ENCODE assay signal across 8 cellular contexts in genomic region chr9:104748359-104749031, GRCh38. TPM values are rescaled to one million over a fixed set of nuclear protein-coding genes. Genes with fewer than 3 reads are reported as not detected.
DNase-seq lines count a peak whose midpoint lies in the region; TF ChIP-seq lines count a peak whose summit lies in the region.

No MANE protein-coding gene starts in this region.

- peaks cover 11% of the 10 kb centered on the region for H3F3A ChIP-seq in DOHH2 (ENCODE audit: control insufficient read depth, insufficient read depth)
- no peaks in the 10 kb centered on the region for H3F3A ChIP-seq in PC-9 (ENCODE audit: insufficient read depth, low read depth)

- peaks cover 29% of the 10 kb centered on the region for H3K36me3 ChIP-seq in DOHH2 (ENCODE audit: control insufficient read depth, low read length)
- H3K36me3 ChIP-seq in HAP-1 (replicated peaks) = no peaks in the 10 kb centered on the region
- peaks cover 7% of the 10 kb centered on the region; the same call in 1 of the 2 replicates for H3K36me3 ChIP-seq in PC-9 (ENCODE audit: low read depth)
- H3K36me3 ChIP-seq in duodenal mucosa (ENCODE audit: control insufficient read depth in 1 of 2, insufficient read depth in 2 of 2, low read length in 2 of 2) = peaks cover 5 to 10% of the 10 kb centered on the region in 2 donors
- peaks cover 20% of the 10 kb centered on the region for H3K36me3 ChIP-seq in mesodermal cell (ENCODE audit: control insufficient read depth, insufficient read depth, low read length)

- POLR2A ChIA-PET in PC-9 (lab: Charles Lee; ENCODE audit: unreplicated experiment) = interaction anchor here (0.5 to 0.6 kb wide), 2 partner anchors 680 to 967 kb away, joined by 4 to 5 read pairs; no protein-coding TSS in a partner anchor

- in situ Hi-C loops in HAP-1 (cut with MboI; ENCODE audit: low sequenced_read_pairs) = no loop called here

- DNase-seq in HAP-1 (ENCODE audit: low spot score in 2 of 2) (no peak), PC-9 (no peak), NCI-H2107 (lab: John Stamatoyannopoulos, UW) (no peak), DMS153 treated with DMSO at 0.1 percent for 48 hours (lab: John Stamatoyannopoulos, UW; ENCODE audit: unreplicated experiment) (no peak), amygdala (lab: John Stamatoyannopoulos, UW) (no peak)

- peak overlapping the region; percentile 81 for H3K27ac ChIP-seq in DOHH2 (ENCODE audit: low read depth, low read length)
- H3K27ac ChIP-seq in PC-9 = peak overlapping the region; percentile 47
- peak overlapping the region; percentile 92 for H3K27ac ChIP-seq in duodenal mucosa (ENCODE audit: low read depth, low read length)
- no peak overlapping the region for H3K27ac ChIP-seq in mesodermal cell (ENCODE audit: low read depth, low read length, severe bottlenecking)

- H3K9me2 ChIP-seq in DOHH2 (replicated peaks; ENCODE audit: control insufficient read depth, low read length) = no peaks in the 10 kb centered on the region
- H3K9me2 ChIP-seq in PC-9 (ENCODE audit: insufficient read depth) = no peaks in the 10 kb centered on the region

- H3K4me3 ChIP-seq in DOHH2 (ENCODE audit: low read length) (peak overlapping the region; percentile 85), HAP-1 (peak overlapping the region; percentile 84), PC-9 (peak overlapping the region; percentile 94), duodenal mucosa (ENCODE audit: low read depth in 1 of 2, low read length in 2 of 2) (peak overlapping the region; percentile 92 to 93), mesodermal cell (ENCODE audit: extremely low read depth, insufficient read depth, low read length, poor library complexity, severe bottlenecking) (peak overlapping the region; percentile 72)

- H3K27me3 ChIP-seq in DOHH2 (ENCODE audit: control insufficient read depth, low read length) (no peaks in the 10 kb centered on the region), HAP-1 (ENCODE audit: low read depth) (no peaks in the 10 kb centered on the region), PC-9 (ENCODE audit: insufficient read depth, low read depth) (no peaks in the 10 kb centered on the region), duodenal mucosa (ENCODE audit: control insufficient read depth in 1 of 2, insufficient read depth in 2 of 2, low read length in 2 of 2) (no peaks in the 10 kb centered on the region)

- no peaks in the 10 kb centered on the region for H3K9me3 ChIP-seq in DOHH2 (ENCODE audit: control insufficient read depth, insufficient read depth, low read length)
- H3K9me3 ChIP-seq in HAP-1 = no peaks in the 10 kb centered on the region
- H3K9me3 ChIP-seq in PC-9 (ENCODE audit: insufficient read depth, low read depth) = no peaks in the 10 kb centered on the region
- H3K9me3 ChIP-seq in duodenal mucosa (ENCODE audit: control insufficient read depth in 1 of 2, low read length in 2 of 2) = no peaks in the 10 kb centered on the region
- no peaks in the 10 kb centered on the region for H3K9me3 ChIP-seq in mesodermal cell (ENCODE audit: control insufficient read depth, low read length)

- H3K4me1 ChIP-seq in DOHH2 (ENCODE audit: control insufficient read depth, low read length) (peaks cover 40% of the 10 kb centered on the region), HAP-1 (peaks cover 22% of the 10 kb centered on the region), PC-9 (replicated peaks; ENCODE audit: insufficient read depth) (peaks cover 19% of the 10 kb centered on the region), duodenal mucosa (ENCODE audit: control insufficient read depth in 1 of 2, insufficient read depth in 2 of 2, low read length in 2 of 2) (peaks cover 3 to 16% of the 10 kb centered on the region in 2 donors), mesodermal cell (ENCODE audit: control insufficient read depth, insufficient read depth, low read length, poor library complexity, severe bottlenecking) (peaks cover 21% of the 10 kb centered on the region)

- peak overlapping the region; percentile 78 to 79 for H3K9ac ChIP-seq in duodenal mucosa (ENCODE audit: low read depth in 1 of 2, low read length in 2 of 2)

- CTCF ChIA-PET in PC-9 (lab: Charles Lee) = no interaction called here

- WGBS in mesodermal cell (ENCODE audit: insufficient coverage in 2 of 2), 2 experiments = 18 to 23% methylated on average over 14 to 16 of the region's 19 CpGs

- H3K79me2 ChIP-seq in DOHH2 (ENCODE audit: control insufficient read depth, low read length) (peaks cover 27% of the 10 kb centered on the region), PC-9 (ENCODE audit: low read depth) (peaks cover 13% of the 10 kb centered on the region; the same call in 1 of the 2 replicates)

- H2AFZ ChIP-seq in PC-9 = peak overlapping the region; percentile 100

- H3K4me2 ChIP-seq in DOHH2 (ENCODE audit: low read length) = peak overlapping the region; percentile 88
- peak overlapping the region; percentile 97 for H3K4me2 ChIP-seq in PC-9

- H4K20me1 ChIP-seq in DOHH2 (ENCODE audit: control insufficient read depth, insufficient read depth, low read depth, low read length) (no peaks in the 10 kb centered on the region), PC-9 (ENCODE audit: insufficient read depth) (no peaks in the 10 kb centered on the region)

- intact Hi-C loops in PC-9 (cut with micrococcal nuclease; ENCODE audit: unreplicated experiment) = loop anchor here (5.0 to 10.0 kb wide), 2 partner anchors 656 to 946 kb away; partner anchors contain the start of genes SMC2 and TMEM38B

- BruUV-seq in PC-9 (replicated peaks; lab: Mats Ljungman, UMichigan) = no TSS peak

- TF ChIP-seq CTCF in DOHH2 (IDR thresholded peaks at IDR 0.05; ENCODE audit: low read depth, low read length, poor library complexity, severe bottlenecking) = no peak
- TF ChIP-seq CTCF in PC-9 (conservative IDR thresholded peaks at IDR 0.05) = no peak

RNA-seq across cellular contexts. Expression of gene NIPSNAP3A, which starts 1.0 kb away (rescaled TPM):
- 19.8 and 21.4 TPM in 2 replicates for total RNA-seq in PC-9 (2021)
- 28.5 TPM for polyA plus RNA-seq in mesodermal cell (2013, experiment 1 of 2)
- 32.2 TPM for polyA plus RNA-seq in mesodermal cell (2013, experiment 2 of 2)

RNA-seq across cellular contexts. Expression of gene NIPSNAP3B, which starts 15.4 kb away (rescaled TPM):
- total RNA-seq in PC-9 (2021) = 3.1 and 4.1 TPM in 2 replicates
- polyA plus RNA-seq in mesodermal cell (2013, experiment 1 of 2) = 0.81 TPM
- 1.4 TPM for polyA plus RNA-seq in mesodermal cell (2013, experiment 2 of 2)

RNA-seq across cellular contexts. Expression of gene OR13D1, which starts 54.2 kb away (rescaled TPM):
- total RNA-seq in PC-9 (2021) = not detected in 2 replicates
- not detected for polyA plus RNA-seq in mesodermal cell (2013, experiment 1 of 2)
- not detected for polyA plus RNA-seq in mesodermal cell (2013, experiment 2 of 2)
